In the genomic region with DNA sequence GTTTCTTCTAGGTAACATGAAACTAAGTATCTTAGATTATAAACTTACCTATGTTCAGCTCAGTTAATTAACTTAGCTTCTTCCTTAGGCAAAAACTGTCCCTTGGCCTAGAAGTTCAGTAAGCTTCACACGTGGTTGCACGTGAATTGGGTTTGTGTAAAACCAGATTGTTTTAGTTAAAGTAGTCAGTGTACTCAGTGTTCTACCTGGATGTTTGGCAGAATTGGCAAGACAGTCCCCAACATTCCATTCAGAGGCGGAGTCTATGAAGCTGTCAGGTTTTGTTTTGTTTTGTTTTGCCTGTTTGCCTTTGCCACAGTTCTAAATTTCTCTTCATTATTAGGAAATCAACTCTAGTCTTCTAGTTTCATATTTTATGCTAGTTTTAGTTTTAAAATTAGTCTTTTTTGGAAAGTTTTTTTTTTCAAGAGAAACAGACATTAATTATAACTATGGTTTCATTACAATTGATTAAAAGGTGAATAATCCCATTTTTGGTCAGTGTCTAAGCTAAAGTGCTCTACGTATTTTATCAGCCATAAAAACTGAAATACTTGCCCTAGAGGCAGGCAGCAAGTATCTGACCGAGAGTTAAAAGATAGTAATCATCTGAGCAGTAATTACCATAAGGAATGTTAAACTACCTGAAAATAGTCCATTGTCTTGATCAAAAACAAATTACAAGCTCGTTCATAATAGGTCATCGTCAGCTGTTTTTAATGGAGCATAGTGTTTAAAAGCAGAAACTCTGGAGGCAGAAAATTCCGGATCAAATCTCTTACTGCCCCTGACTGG, we compare ENCODE assay signal across 22 cellular contexts.
DNase-seq lines count a peak whose midpoint lies in the region; ATAC-seq, FAIRE-seq and TF ChIP-seq lines count a peak whose summit lies in the region.
"Had no signal": no experiment of that assay in that cellular context is flagged by ENCODE, and none has a peak within 500 bp of the region (broad histone marks: within the 10 kb centered on the region; RNA-seq: fewer than 3 reads in every experiment).

No MANE protein-coding gene starts in this region.

- peaks cover 6% of the 10 kb centered on the region for H3F3A ChIP-seq in smooth muscle cell (ENCODE audit: low read depth)

- H3K27ac ChIP-seq in OCI-LY7 (ENCODE audit: low read depth, low read length, poor library complexity, severe bottlenecking) (no peak overlapping the region), smooth muscle cell (ENCODE audit: low read depth) (peak overlapping the region; percentile 14), upper lobe of right lung (no peak overlapping the region)
- H3K27ac ChIP-seq: A549, GM23248, HL-60, SJSA1 had no signal

- H4K20me1 ChIP-seq in OCI-LY7 (ENCODE audit: insufficient read depth, low read length) (no peaks in the 10 kb centered on the region), smooth muscle cell (ENCODE audit: low read depth) (no peaks in the 10 kb centered on the region)

- H3K27me3 Mint-ChIP-seq in activated T-helper 17 cell treated with anti-CD3 and anti-CD28 coated beads, Interleukin-2, amount 50 U/mL, for 72 hours, result peaks cover 28% of the 10 kb centered on the region
- H3K27me3 Mint-ChIP-seq: IgD-negative memory B cell had no signal

- H3K4me2 ChIP-seq in OCI-LY7 (ENCODE audit: low read length) (no peak overlapping the region), smooth muscle cell (no peak overlapping the region)
- H3K4me2 ChIP-seq: A549 had no signal

- H3K36me3 Mint-ChIP-seq in activated T-helper 17 cell treated with anti-CD3 and anti-CD28 coated beads, Interleukin-2, amount 50 U/mL, for 72 hours (ENCODE audit: low read depth), result no peaks in the 10 kb centered on the region

- BruUV-seq in OCI-LY7 (replicated peaks; lab: Mats Ljungman, UMichigan), result no TSS peak

- H3K4me1 Mint-ChIP-seq in activated T-helper 17 cell treated with anti-CD3 and anti-CD28 coated beads, Interleukin-2, amount 50 U/mL, for 72 hours, result no peaks in the 10 kb centered on the region

- H3K79me2 ChIP-seq in OCI-LY7 (ENCODE audit: insufficient read depth, low read depth, low read length) (no peaks in the 10 kb centered on the region), smooth muscle cell (ENCODE audit: low read depth) (no peaks in the 10 kb centered on the region)

- no peaks in the 10 kb centered on the region; the same call in 1 of the 2 replicates for H3K36me3 ChIP-seq in OCI-LY7 (ENCODE audit: insufficient read depth, low read length)
- H3K36me3 ChIP-seq in bronchial epithelial cell (ENCODE audit: control insufficient read depth, insufficient read depth, low read length), result no peaks in the 10 kb centered on the region
- no peaks in the 10 kb centered on the region for H3K36me3 ChIP-seq in smooth muscle cell (ENCODE audit: low read depth)
- no peaks in the 10 kb centered on the region for H3K36me3 ChIP-seq in upper lobe of right lung
- H3K36me3 ChIP-seq: SJSA1 had no signal

- H2AFZ ChIP-seq in OCI-LY7 (ENCODE audit: low read length), result peak overlapping the region; percentile 1; the same call in 1 of the 2 replicates
- peak overlapping the region; percentile 23 for H2AFZ ChIP-seq in smooth muscle cell (ENCODE audit: low read depth)
- H2AFZ ChIP-seq: GM23248 had no signal

- WGBS in smooth muscle cell (ENCODE audit: low lambda C conversion rate), result 65% methylated on average over 8 of the region's 8 CpGs

- peaks cover 3% of the 10 kb centered on the region for H3K9me3 Mint-ChIP-seq in activated T-helper 17 cell treated with anti-CD3 and anti-CD28 coated beads, Interleukin-2, amount 50 U/mL, for 72 hours

- H3K4me3 Mint-ChIP-seq in activated T-helper 17 cell treated with anti-CD3 and anti-CD28 coated beads, Interleukin-2, amount 50 U/mL, for 72 hours, result no peak overlapping the region
- H3K4me3 Mint-ChIP-seq: IgD-negative memory B cell had no signal

- H3K9me3 ChIP-seq in OCI-LY7 (ENCODE audit: low read length) (peaks cover 5% of the 10 kb centered on the region; the same call in 1 of the 2 replicates), smooth muscle cell (replicated peaks; ENCODE audit: low read depth) (no peaks in the 10 kb centered on the region), upper lobe of right lung (no peaks in the 10 kb centered on the region)
- H3K9me3 ChIP-seq: A549, SJSA1 had no signal

- no peak for TF ChIP-seq CTCF in OCI-LY7 (conservative IDR thresholded peaks at IDR 0.05; ENCODE audit: low read length)
- TF ChIP-seq CTCF in bronchial epithelial cell (IDR thresholded peaks at IDR 0.05; ENCODE audit: insufficient read depth, low read length, severe bottlenecking), result no peak
- TF ChIP-seq CTCF in smooth muscle cell (IDR thresholded peaks at IDR 0.05; ENCODE audit: borderline replicate concordance, insufficient read depth, poor library complexity, severe bottlenecking), result no peak
- no peak for TF ChIP-seq CTCF in upper lobe of right lung (IDR thresholded peaks at IDR 0.05)

- intact Hi-C loops in OCI-LY7 (cut with micrococcal nuclease; ENCODE audit: unreplicated experiment) (no loop called here), upper lobe of right lung (cut with DNase I) (no loop called here)

- POLR2A ChIA-PET in OCI-LY7 (lab: Charles Lee), result interaction anchor here (0.8 to 2.2 kb wide), 9 partner anchors 12 to 87 kb away, joined by 3 to 10 read pairs (median 4); no protein-coding TSS in a partner anchor

- no peak for ATAC-seq in upper lobe of right lung
- ATAC-seq in activated T-helper 17 cell treated with anti-CD3 and anti-CD28 coated beads, Interleukin-2, amount 50 U/mL, for 72 hours (replicated peaks), result no peak
- ATAC-seq: A549 had no signal

- CTCF ChIA-PET in OCI-LY7 (lab: Charles Lee; ENCODE audit: unreplicated experiment), result no interaction called here

- H3K4me3 ChIP-seq in OCI-LY7 (ENCODE audit: low read depth, low read length, poor library complexity, severe bottlenecking), result no peak overlapping the region
- no peak overlapping the region for H3K4me3 ChIP-seq in bronchial epithelial cell (ENCODE audit: low read depth, low read length)
- H3K4me3 ChIP-seq in smooth muscle cell, result no peak overlapping the region
- no peak overlapping the region for H3K4me3 ChIP-seq in upper lobe of right lung
- H3K4me3 ChIP-seq: A549, GM23248, SJSA1 had no signal

- H3K4me1 ChIP-seq in OCI-LY7 (ENCODE audit: insufficient read depth, low read length, poor library complexity, severe bottlenecking), result peaks cover 5% of the 10 kb centered on the region
- H3K4me1 ChIP-seq in smooth muscle cell (ENCODE audit: low read depth), result no peaks in the 10 kb centered on the region
- no peaks in the 10 kb centered on the region for H3K4me1 ChIP-seq in upper lobe of right lung
- H3K4me1 ChIP-seq: A549, SJSA1 had no signal

- DNase-seq in OCI-LY7 (ENCODE audit: low spot score) (no peak), bronchial epithelial cell (ENCODE audit: low read depth) (peak; percentile 37), medulla oblongata (ENCODE audit: extremely low spot score) (peak; percentile 41), smooth muscle cell (lab: John Stamatoyannopoulos, UW; ENCODE audit: unreplicated experiment) (no peak), upper lobe of right lung (no peak), SIG-M5 treated with dmso at 0.1 percent for 504 hours (lab: John Stamatoyannopoulos, UW; ENCODE audit: unreplicated experiment) (no peak), GF-D8 (lab: John Stamatoyannopoulos, UW) (no peak)
- DNase-seq: C1 segment of cervical spinal cord, GM23248, HCEC 1CT, Kasumi-1, MM.1S, NCI-H1092, NCI-H1694, NCI-H510A, NCI-H774 had no signal

- H3K27ac Mint-ChIP-seq in activated T-helper 17 cell treated with anti-CD3 and anti-CD28 coated beads, Interleukin-2, amount 50 U/mL, for 72 hours, result no peak overlapping the region
- H3K27ac Mint-ChIP-seq: IgD-negative memory B cell had no signal

- no peaks in the 10 kb centered on the region for H3K27me3 ChIP-seq in bronchial epithelial cell (ENCODE audit: control insufficient read depth, insufficient read depth, low read length)
- no peaks in the 10 kb centered on the region for H3K27me3 ChIP-seq in smooth muscle cell (ENCODE audit: low read depth)
- no peaks in the 10 kb centered on the region for H3K27me3 ChIP-seq in upper lobe of right lung
- H3K27me3 ChIP-seq: SJSA1 had no signal

- FAIRE-seq in bronchial epithelial cell (lab: Jason Lieb, UNC), result no peak
- FAIRE-seq: A549, D721Med had no signal

- H3K9me2 ChIP-seq in OCI-LY7 (ENCODE audit: insufficient read depth, low read length), result no peaks in the 10 kb centered on the region

- no peak overlapping the region for H3K9ac ChIP-seq in smooth muscle cell (ENCODE audit: low read depth)
- H3K9ac ChIP-seq: GM23248 had no signal

Comparison
In these comparisons a context has a peak if more than half of its experiments do, and no peak if none do; other contexts are left out.
1. DNase-seq: peak in bronchial epithelial cell (single experiment) and medulla oblongata (single experiment); none in OCI-LY7 (single experiment), smooth muscle cell (single experiment), upper lobe of right lung (single experiment), SIG-M5 treated with dmso at 0.1 percent for 504 hours (single experiment) and GF-D8 (single experiment).